Comparison of ENCODE assay signal across 32 cellular contexts in the genomic region with DNA sequence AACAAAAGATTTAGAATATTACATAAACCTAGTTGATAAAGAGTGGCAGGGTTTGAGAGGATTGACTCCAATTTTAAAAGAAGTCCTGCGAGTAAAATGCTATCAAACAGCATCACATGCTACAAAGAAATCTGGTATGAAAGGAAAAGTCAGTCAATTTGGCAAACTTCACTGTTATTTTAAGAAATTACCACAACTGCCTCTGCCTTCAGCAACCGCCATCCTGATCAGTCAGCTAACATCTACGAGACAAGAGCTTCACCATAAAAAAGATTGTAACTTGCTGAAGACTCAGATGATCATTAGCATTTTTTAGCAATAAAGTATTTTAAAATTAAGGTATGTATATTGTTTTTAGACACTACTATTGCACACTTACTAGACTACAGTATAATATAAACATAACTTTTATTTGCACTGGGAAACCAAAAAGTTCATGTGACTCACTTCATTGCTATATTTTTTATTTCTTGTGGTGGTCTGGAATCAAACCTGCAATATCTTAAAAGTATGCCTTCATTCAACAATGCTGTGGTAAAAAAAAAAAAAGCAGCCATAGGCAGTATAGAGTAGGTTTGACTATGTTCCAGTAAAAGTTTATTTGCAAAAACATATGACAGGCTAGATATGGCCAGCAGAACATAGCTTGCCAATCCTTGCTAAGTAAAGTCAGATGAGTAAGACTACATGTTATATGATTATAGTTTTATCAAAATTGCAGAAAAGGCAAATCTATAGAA.
A peak's percentile ranks its signal among the peaks of the same experiment; 100 is the strongest.
DNase-seq lines count a peak whose midpoint lies in the region; ATAC-seq, FAIRE-seq and TF ChIP-seq lines count a peak whose summit lies in the region.
"Had no signal": no experiment of that assay in that cellular context is flagged by ENCODE, and none has a peak within 500 bp of the region (broad histone marks: within the 10 kb centered on the region; RNA-seq: fewer than 3 reads in every experiment).

No MANE protein-coding gene starts in this region.

- no peaks in the 10 kb centered on the region for H3K9me3 ChIP-seq in osteoblast (ENCODE audit: low read depth, low read length)
- H3K9me3 ChIP-seq in lower lobe of right lung: no peaks in the 10 kb centered on the region
- H3K9me3 ChIP-seq: BLaER1 treated with 17β-estradiol and CSF1 and Interleukin-3, amounts not matched to agents 10 nM and 100 nM; pancreas; Peyer's patch; upper lobe of left lung had no signal

- FAIRE-seq in G401.6 (lab: Jason Lieb, UNC): peak; percentile 68
- FAIRE-seq: pancreas had no signal

- H3K36me3 Mint-ChIP-seq in activated T-cell treated with anti-CD3 and anti-CD28 coated beads, Interleukin-2, amount 50 U/mL, for 72 hours (ENCODE audit: insufficient read depth in 2 of 2): peaks cover 9 to 19% of the 10 kb centered on the region in 2 donors
- H3K36me3 Mint-ChIP-seq in naive thymus-derived CD8-positive, alpha-beta T cell: peaks cover 11 to 36% (median 27%) of the 10 kb centered on the region in 3 donors

- peak overlapping the region; percentile 97 for H3K27ac Mint-ChIP-seq in activated T-cell treated with anti-CD3 and anti-CD28 coated beads, Interleukin-2, amount 50 U/mL, for 72 hours
- no peak overlapping the region for H3K27ac Mint-ChIP-seq in naive thymus-derived CD8-positive, alpha-beta T cell
- H3K27ac Mint-ChIP-seq: activated B cell treated with CpG ODN at 0.5 μM for 24 hours; activated naive CD8-positive, alpha-beta T cell treated with anti-CD3 and anti-CD28 coated beads, Interleukin-2, amount 10 ng/mL, durations not matched to agents 7 days and 5 days; brain; nephron progenitor cell had no signal

- H3K27me3 Mint-ChIP-seq in activated T-cell treated with anti-CD3 and anti-CD28 coated beads, Interleukin-2, amount 50 U/mL, for 72 hours (ENCODE audit: low read depth): no peaks in the 10 kb centered on the region
- no peaks in the 10 kb centered on the region for H3K27me3 Mint-ChIP-seq in naive thymus-derived CD8-positive, alpha-beta T cell
- H3K27me3 Mint-ChIP-seq: activated B cell treated with CpG ODN at 0.5 μM for 24 hours; activated naive CD8-positive, alpha-beta T cell treated with anti-CD3 and anti-CD28 coated beads, Interleukin-2, amount 10 ng/mL, durations not matched to agents 7 days and 5 days; brain had no signal

- no peak overlapping the region for H3K4me3 ChIP-seq in astrocyte of the cerebellum (ENCODE audit: low read depth, low read length)
- no peak overlapping the region for H3K4me3 ChIP-seq in osteoblast (ENCODE audit: insufficient read depth, low read length)
- H3K4me3 ChIP-seq in lower lobe of right lung: no peak overlapping the region
- H3K4me3 ChIP-seq: BLaER1 treated with 17β-estradiol and CSF1 and Interleukin-3, amounts not matched to agents 10 nM and 100 nM; lung; pancreas; Peyer's patch; smooth muscle cell; upper lobe of left lung had no signal

- peak overlapping the region; percentile 59 for H3K4me2 ChIP-seq in osteoblast (ENCODE audit: insufficient read depth, low read length)
- H3K4me2 ChIP-seq: BLaER1 treated with 17β-estradiol and CSF1 and Interleukin-3, amounts not matched to agents 10 nM and 100 nM; KMS-11; smooth muscle cell had no signal

- peak overlapping the region in 1 of 2 donors; percentile 75 for H3K4me3 Mint-ChIP-seq in activated T-cell treated with anti-CD3 and anti-CD28 coated beads, Interleukin-2, amount 50 U/mL, for 72 hours
- no peak overlapping the region for H3K4me3 Mint-ChIP-seq in naive thymus-derived CD8-positive, alpha-beta T cell
- H3K4me3 Mint-ChIP-seq: activated B cell treated with CpG ODN at 0.5 μM for 24 hours; activated naive CD8-positive, alpha-beta T cell treated with anti-CD3 and anti-CD28 coated beads, Interleukin-2, amount 10 ng/mL, durations not matched to agents 7 days and 5 days; activated T-cell treated with anti-CD3 and anti-CD28 coated beads, Interleukin-2, amount 50 U/mL, for 4 hours; brain; nephron progenitor cell had no signal

- in situ Hi-C loops in astrocyte of the cerebellum (cut with HindIII; ENCODE audit: low sequenced_read_pairs): no loop called here

- H4K20me1 ChIP-seq in osteoblast (ENCODE audit: insufficient read depth, low read length): no peaks in the 10 kb centered on the region
- H4K20me1 ChIP-seq: BLaER1 treated with 17β-estradiol and CSF1 and Interleukin-3, amounts not matched to agents 10 nM and 100 nM had no signal

- H2AFZ ChIP-seq in osteoblast (ENCODE audit: low read length): no peak overlapping the region

- H3K27ac ChIP-seq in osteoblast (ENCODE audit: low read depth, low read length) (peak overlapping the region; percentile 27), lower lobe of right lung (no peak overlapping the region)
- H3K27ac ChIP-seq: BLaER1 treated with 17β-estradiol and CSF1 and Interleukin-3, amounts not matched to agents 10 nM and 100 nM; KMS-11; pancreas; Peyer's patch; upper lobe of left lung had no signal

- H3K4me1 Mint-ChIP-seq in activated T-cell treated with anti-CD3 and anti-CD28 coated beads, Interleukin-2, amount 50 U/mL, for 72 hours (ENCODE audit: low read depth): peaks cover 67% of the 10 kb centered on the region
- H3K4me1 Mint-ChIP-seq in naive thymus-derived CD8-positive, alpha-beta T cell: peaks cover 13 to 29% (median 26%) of the 10 kb centered on the region in 4 donors
- H3K4me1 Mint-ChIP-seq: brain, nephron progenitor cell had no signal

- no peaks in the 10 kb centered on the region for H3K27me3 ChIP-seq in osteoblast (ENCODE audit: insufficient read depth, low read length)
- H3K27me3 ChIP-seq in lower lobe of right lung (ENCODE audit: low read depth): no peaks in the 10 kb centered on the region
- H3K27me3 ChIP-seq: BLaER1 treated with 17β-estradiol and CSF1 and Interleukin-3, amounts not matched to agents 10 nM and 100 nM; pancreas; Peyer's patch; upper lobe of left lung had no signal

- H3K9me3 Mint-ChIP-seq in activated T-cell treated with anti-CD3 and anti-CD28 coated beads, Interleukin-2, amount 50 U/mL, for 72 hours: no peaks in the 10 kb centered on the region
- H3K9me3 Mint-ChIP-seq in naive thymus-derived CD8-positive, alpha-beta T cell: no peaks in the 10 kb centered on the region
- H3K9me3 Mint-ChIP-seq: activated B cell treated with CpG ODN at 0.5 μM for 24 hours; activated naive CD8-positive, alpha-beta T cell treated with anti-CD3 and anti-CD28 coated beads, Interleukin-2, amount 10 ng/mL, durations not matched to agents 7 days and 5 days; activated T-cell treated with anti-CD3 and anti-CD28 coated beads, Interleukin-2, amount 50 U/mL, for 4 hours; nephron progenitor cell had no signal

- TF ChIP-seq CTCF in astrocyte of the cerebellum (IDR thresholded peaks at IDR 0.05; ENCODE audit: low read depth, low read length, missing control alignments): no peak
- TF ChIP-seq CTCF in osteoblast (IDR thresholded peaks at IDR 0.05; ENCODE audit: extremely low read depth, low read depth, low read length): no peak
- TF ChIP-seq CTCF in lower lobe of right lung (IDR thresholded peaks at IDR 0.05): no peak

- intact Hi-C loops in lower lobe of right lung (cut with DNase I): no loop called here

- peaks cover 14% of the 10 kb centered on the region for H3K4me1 ChIP-seq in osteoblast (ENCODE audit: insufficient read depth, low read length)
- H3K4me1 ChIP-seq in lower lobe of right lung: no peaks in the 10 kb centered on the region
- H3K4me1 ChIP-seq: BLaER1 treated with 17β-estradiol and CSF1 and Interleukin-3, amounts not matched to agents 10 nM and 100 nM; pancreas; Peyer's patch; upper lobe of left lung had no signal

- no peak for DNase-seq in activated T-cell treated with anti-CD3 and anti-CD28 coated beads, Interleukin-2, amount 50 U/mL, for 72 hours
- no peak for DNase-seq in activated T-cell treated with anti-CD3 and anti-CD28 coated beads for 4 hours
- peak; percentile 45 for DNase-seq in astrocyte of the cerebellum (ENCODE audit: low read depth)
- DNase-seq in osteoblast (ENCODE audit: insufficient read length, low spot score, missing footprints): peak; percentile 50
- DNase-seq in naive thymus-derived CD8-positive, alpha-beta T cell: no peak
- no peak for DNase-seq in lower lobe of right lung
- DNase-seq: ACHN; activated B cell treated with CpG ODN at 0.5 μM for 24 hours; activated naive CD8-positive, alpha-beta T cell treated with anti-CD3 and anti-CD28 coated beads, Interleukin-2, amount 10 ng/mL, durations not matched to agents 7 days and 5 days; activated T-cell treated with anti-CD3 and anti-CD28 coated beads, Interleukin-2, amount 50 U/mL, for 4 hours; foreskin fibroblast; head of caudate nucleus; NCI-H1417; NCI-H2081; NCI-H2227 treated with DMSO at 0.1 percent for 48 hours; NCI-H69; nephron progenitor cell; pancreas; Peyer's patch; SHP77 treated with DMSO at 0.1 percent for 48 hours; stimulated activated CD4-positive, alpha-beta T cell treated with anti-CD3 and anti-CD28 coated beads, Interleukin-1b, Interleukin-23, amount 100 ng/mL, for 48 hours; stimulated activated CD8-positive, alpha-beta memory T cell treated with anti-CD3 and anti-CD28 coated beads, Interleukin-4, amount 100 ng/mL, for 48 hours; SW 1271; upper lobe of left lung had no signal

- POLR2A ChIA-PET in naive thymus-derived CD8-positive, alpha-beta T cell (lab: Charles Lee): no interaction called here

- no peaks in the 10 kb centered on the region for H3K79me2 ChIP-seq in osteoblast (ENCODE audit: insufficient read depth, low read length)

- H3K36me3 ChIP-seq in osteoblast (ENCODE audit: insufficient read depth, low read length) (no peaks in the 10 kb centered on the region), lower lobe of right lung (peaks cover 7% of the 10 kb centered on the region)
- H3K36me3 ChIP-seq: pancreas, Peyer's patch, upper lobe of left lung had no signal

- no peak for ATAC-seq in activated T-cell treated with anti-CD3 and anti-CD28 coated beads, Interleukin-2, amount 50 U/mL, for 72 hours (replicated peaks in 1 of 2)
- ATAC-seq in naive thymus-derived CD8-positive, alpha-beta T cell: no peak
- ATAC-seq in lower lobe of right lung (no peak), HG02642 (IDR thresholded peaks at IDR 0.05; ENCODE audit: poor library complexity, unreplicated experiment) (no peak)
- ATAC-seq: activated T-cell treated with anti-CD3 and anti-CD28 coated beads, Interleukin-2, amount 50 U/mL, for 4 hours; HCT116; pancreas had no signal

Comparison
In these comparisons a context has a peak if more than half of its experiments do, and no peak if none do; other contexts are left out.
1. DNase-seq: peak in astrocyte of the cerebellum (single experiment) and osteoblast (single experiment); none in activated T-cell treated with anti-CD3 and anti-CD28 coated beads, Interleukin-2, amount 50 U/mL, for 72 hours (0 of 2), activated T-cell treated with anti-CD3 and anti-CD28 coated beads for 4 hours (single experiment), naive thymus-derived CD8-positive, alpha-beta T cell (0 of 10) and lower lobe of right lung (single experiment).